ENCODE assay signal across 17 cellular contexts in genomic region chr22:22960307-22960706, GRCh38.
"Had no signal": no experiment of that assay in that cellular context is flagged by ENCODE, and none has a peak within 500 bp of the region (broad histone marks: within the 10 kb centered on the region; RNA-seq: fewer than 3 reads in every experiment).

No MANE protein-coding gene starts in this region.

- H3K4me1 ChIP-seq: body of pancreas, neural progenitor cell, thyroid gland, upper lobe of right lung had no signal

- DNase-seq: activated CD4-positive, alpha-beta memory T cell treated with anti-CD3 and anti-CD28 coated beads for 36 hours; activated CD4-positive, alpha-beta T cell treated with anti-CD3 and anti-CD28 coated beads for 48 hours; activated effector memory CD4-positive, alpha-beta T cell treated with anti-CD3 and anti-CD28 coated beads, Interleukin-2, amount 50 U/mL, for 16 hours; activated naive CD4-positive, alpha-beta T cell treated with anti-CD3 and anti-CD28 coated beads, Interleukin-2, amount 10 ng/mL, durations not matched to agents 7 days and 5 days; activated T-cell treated with anti-CD3 and anti-CD28 coated beads for 4 hours; body of pancreas; hippocampal formation; naive thymus-derived CD8-positive, alpha-beta T cell; stimulated activated CD4-positive, alpha-beta T cell treated with anti-CD3 and anti-CD28 coated beads, Interleukin-4, amount 100 ng/mL, for 24 hours; stimulated activated naive CD8-positive, alpha-beta T cell treated with anti-CD3 and anti-CD28 coated beads, Interleukin-15, Interleukin-2, amounts not matched to agents 100 U/mL and 50 U/mL, for 24 hours; substantia nigra; thyroid gland; upper lobe of right lung had no signal

- H3K4me3 ChIP-seq: body of pancreas, cardiac muscle cell, lung, neural progenitor cell, thyroid gland, upper lobe of right lung had no signal

- H3K9me3 ChIP-seq: body of pancreas, thyroid gland, upper lobe of right lung had no signal

- ATAC-seq: body of pancreas; naive thymus-derived CD8-positive, alpha-beta T cell; stimulated activated naive CD8-positive, alpha-beta T cell treated with anti-CD3 and anti-CD28 coated beads, Interleukin-15, Interleukin-2, amounts not matched to agents 100 U/mL and 50 U/mL, for 24 hours; upper lobe of right lung had no signal

- H3K27ac ChIP-seq: body of pancreas, cardiac muscle cell, epithelial cell of prostate, neural progenitor cell, thyroid gland, upper lobe of right lung had no signal

- H3K27me3 ChIP-seq: body of pancreas, cardiac muscle cell, thyroid gland had no signal

- H3K36me3 ChIP-seq: cardiac muscle cell, neural progenitor cell, thyroid gland, upper lobe of right lung had no signal
